7 cellular contexts compared by ENCODE assay signal in the genomic region with DNA sequence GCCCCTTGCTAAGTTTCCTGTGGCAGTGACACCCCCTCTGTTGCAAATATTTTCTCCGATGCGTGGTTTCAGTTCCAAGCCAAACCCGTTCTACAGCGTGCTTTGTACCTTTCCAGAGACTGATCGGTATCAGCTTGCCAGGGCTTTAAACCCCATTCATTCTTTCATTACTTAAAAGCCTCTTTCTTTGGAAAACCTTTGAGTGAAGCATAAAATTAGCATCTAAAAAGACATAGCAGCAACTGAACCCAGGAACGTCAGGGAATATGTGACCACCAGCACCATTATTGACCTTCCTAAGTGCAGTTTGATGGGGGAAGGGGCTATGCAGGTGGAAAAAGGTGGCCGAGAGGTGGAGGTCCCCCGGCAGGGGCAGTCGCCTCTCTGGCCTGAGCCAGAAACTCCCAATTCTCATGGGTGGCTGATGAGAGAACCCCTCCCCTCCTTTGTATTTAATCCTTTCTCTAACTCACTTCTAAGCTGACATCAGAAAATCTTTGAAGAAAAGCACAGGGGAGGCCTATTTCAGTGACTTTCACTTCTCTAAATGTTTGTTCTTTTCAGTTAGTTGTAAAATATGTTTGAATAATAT.
DNase-seq lines count a peak whose midpoint lies in the region; ATAC-seq, FAIRE-seq and TF ChIP-seq lines count a peak whose summit lies in the region.

No MANE protein-coding gene starts in this region.

- no peaks in the 10 kb centered on the region for H3K36me3 ChIP-seq in K562 (ENCODE audit: control insufficient read depth, insufficient read depth, low read length)
- H3K36me3 ChIP-seq in pancreas: no peaks in the 10 kb centered on the region

- peak overlapping the region; percentile 12; the same call in 1 of the 2 replicates for H2AFZ ChIP-seq in K562 (ENCODE audit: low read depth, low read length)

- no peak overlapping the region for H3K27ac ChIP-seq in K562 (ENCODE audit: extremely low read depth, low read depth, low read length)
- H3K27ac ChIP-seq in pancreas: peak overlapping the region in 1 of 4 donors; percentile 31

- BruUV-seq in K562 (replicated peaks; lab: Mats Ljungman, UMichigan): no TSS peak

- H3K4me1 ChIP-seq in K562 (replicated peaks in 1 of 2; ENCODE audit: control insufficient read depth in 2 of 2, insufficient read depth in 2 of 2, low read length in 2 of 2) (no peaks in the 10 kb centered on the region; a peak in 1 of 5 replicates), pancreas (peaks cover 0 to 7% (median 0%) of the 10 kb centered on the region in 3 donors)

- H4K20me1 ChIP-seq in K562 (replicated peaks; ENCODE audit: control insufficient read depth, insufficient read depth, low read length): no peaks in the 10 kb centered on the region

- POLR2A ChIA-PET in K562 (lab: Yijun Ruan, JAX): no interaction called here

- TF ChIP-seq RAD21 in K562 (CRISPR knock-in tag; conservative IDR thresholded peaks at IDR 0.05 in 1 of 2, IDR thresholded peaks at IDR 0.05 in 1 of 2): no peak

- intact Hi-C loops in K562 (cut with micrococcal nuclease) (no loop called here), pancreas (cut with DNase I) (no loop called here), posterior cingulate gyrus (cut with DNase I) (no loop called here)

- TF ChIP-seq EP300 in K562 (IDR thresholded peaks at IDR 0.05; ENCODE audit: low read length): no peak

- in situ Hi-C loops in K562 (cut with MboI) (no loop called here), G401 (cut with HindIII; ENCODE audit: low sequenced_read_pairs) (no loop called here)

- no peaks in the 10 kb centered on the region for H3K9me1 ChIP-seq in K562 (ENCODE audit: control insufficient read depth, insufficient read depth, low read length)

- TF ChIP-seq CTCF in K562 (IDR thresholded peaks at IDR 0.05 in 2 of 3, conservative IDR thresholded peaks at IDR 0.05 in 1 of 3; ENCODE audit: insufficient read depth in 2 of 3, low read depth in 1 of 3, low read length in 3 of 3) (no peak), pancreas (IDR thresholded peaks at IDR 0.05) (no peak)

- DNase-seq in K562 (ENCODE audit: extremely low read depth in 1 of 4, low spot score in 3 of 4): no peak
- DNase-seq in pancreas: no peak
- DNase-seq in posterior cingulate gyrus: no peak
- DNase-seq in G401 (ENCODE audit: low spot score): no peak

- H3K27me3 ChIP-seq in K562 (ENCODE audit: control insufficient read depth in 2 of 2, insufficient read depth in 2 of 2, low read length in 2 of 2) (no peaks in the 10 kb centered on the region), pancreas (no peaks in the 10 kb centered on the region)

- H3K9me3 ChIP-seq in K562 (replicated peaks; ENCODE audit: control insufficient read depth, insufficient read depth, low read depth, low read length): peaks cover 7% of the 10 kb centered on the region
- H3K9me3 ChIP-seq in pancreas: no peaks in the 10 kb centered on the region

- CTCF ChIA-PET in K562 (lab: Yijun Ruan, JAX; ENCODE audit: low intra/inter-chr PET ratio): no interaction called here

- no peak for FAIRE-seq in K562 (lab: Jason Lieb, UNC)
- FAIRE-seq in pancreas (lab: Jason Lieb, UNC): no peak

- TF ChIP-seq POLR2A in K562 (conservative IDR thresholded peaks at IDR 0.05): no peak

- H3K9ac ChIP-seq in K562 (ENCODE audit: insufficient read depth in 1 of 2, low read depth in 2 of 2, low read length in 2 of 2): no peak overlapping the region

- peak; percentile 56 for ATAC-seq in GM19324 (IDR thresholded peaks at IDR 0.05; ENCODE audit: low FRiP score, unreplicated experiment)
- ATAC-seq in HG03280 (IDR thresholded peaks at IDR 0.05; ENCODE audit: unreplicated experiment): peak; percentile 56
- no peak for ATAC-seq in K562
- peak in 3 of 4 donors; percentile 39 to 72 (median 56) for ATAC-seq in pancreas
- no peak for ATAC-seq in activated CD4-positive, CD25-positive, alpha-beta regulatory T cell treated with anti-CD3 and anti-CD28 coated beads, Interleukin-2, amount 50 U/mL, for 24 hours

- H3K4me3 ChIP-seq in K562 (no peak overlapping the region), pancreas (no peak overlapping the region)

- no peaks in the 10 kb centered on the region for H3K79me2 ChIP-seq in K562 (ENCODE audit: control insufficient read depth, insufficient read depth, low read length)

- 28% methylated on average over 9 of the region's 9 CpGs for WGBS in K562 (ENCODE audit: insufficient coverage, low coverage, missing lambda C conversion rate)
- 60 to 64% methylated on average over 9 of the region's 9 CpGs for WGBS in pancreas, 2 donors

- H3K4me2 ChIP-seq in K562 (ENCODE audit: insufficient read depth, low read length): no peak overlapping the region

TF ChIP-seq in K562, 482 proteins besides CTCF, POLR2A, EP300 and RAD21:
- TF ChIP-seq TRIM24 (IDR thresholded peaks at IDR 0.05): no peak
- no peak for TF ChIP-seq ZNF408 (CRISPR knock-in tag; IDR thresholded peaks at IDR 0.05; ENCODE audit: low read depth)
- TF ChIP-seq, protein P1, sequence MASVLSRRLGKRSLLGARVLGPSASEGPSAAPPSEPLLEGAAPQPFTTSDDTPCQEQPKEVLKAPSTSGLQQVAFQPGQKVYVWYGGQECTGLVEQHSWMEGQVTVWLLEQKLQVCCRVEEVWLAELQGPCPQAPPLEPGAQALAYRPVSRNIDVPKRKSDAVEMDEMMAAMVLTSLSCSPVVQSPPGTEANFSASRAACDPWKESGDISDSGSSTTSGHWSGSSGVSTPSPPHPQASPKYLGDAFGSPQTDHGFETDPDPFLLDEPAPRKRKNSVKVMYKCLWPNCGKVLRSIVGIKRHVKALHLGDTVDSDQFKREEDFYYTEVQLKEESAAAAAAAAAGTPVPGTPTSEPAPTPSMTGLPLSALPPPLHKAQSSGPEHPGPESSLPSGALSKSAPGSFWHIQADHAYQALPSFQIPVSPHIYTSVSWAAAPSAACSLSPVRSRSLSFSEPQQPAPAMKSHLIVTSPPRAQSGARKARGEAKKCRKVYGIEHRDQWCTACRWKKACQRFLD (CRISPR knock-in tag; IDR thresholded peaks at IDR 0.05): no peak
- no peak for TF ChIP-seq RBM17 (IDR thresholded peaks at IDR 0.05; ENCODE audit: borderline replicate concordance, low read depth, low read length)
- no peak for TF ChIP-seq ZNF212 (CRISPR knock-in tag; IDR thresholded peaks at IDR 0.05)
- TF ChIP-seq FOXK1 (CRISPR knock-in tag; IDR thresholded peaks at IDR 0.05; ENCODE audit: borderline replicate concordance): no peak
- TF ChIP-seq, protein P2, sequence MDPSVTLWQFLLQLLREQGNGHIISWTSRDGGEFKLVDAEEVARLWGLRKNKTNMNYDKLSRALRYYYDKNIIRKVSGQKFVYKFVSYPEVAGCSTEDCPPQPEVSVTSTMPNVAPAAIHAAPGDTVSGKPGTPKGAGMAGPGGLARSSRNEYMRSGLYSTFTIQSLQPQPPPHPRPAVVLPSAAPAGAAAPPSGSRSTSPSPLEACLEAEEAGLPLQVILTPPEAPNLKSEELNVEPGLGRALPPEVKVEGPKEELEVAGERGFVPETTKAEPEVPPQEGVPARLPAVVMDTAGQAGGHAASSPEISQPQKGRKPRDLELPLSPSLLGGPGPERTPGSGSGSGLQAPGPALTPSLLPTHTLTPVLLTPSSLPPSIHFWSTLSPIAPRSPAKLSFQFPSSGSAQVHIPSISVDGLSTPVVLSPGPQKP (CRISPR knock-in tag; IDR thresholded peaks at IDR 0.05): no peak
- TF ChIP-seq, protein P3, sequence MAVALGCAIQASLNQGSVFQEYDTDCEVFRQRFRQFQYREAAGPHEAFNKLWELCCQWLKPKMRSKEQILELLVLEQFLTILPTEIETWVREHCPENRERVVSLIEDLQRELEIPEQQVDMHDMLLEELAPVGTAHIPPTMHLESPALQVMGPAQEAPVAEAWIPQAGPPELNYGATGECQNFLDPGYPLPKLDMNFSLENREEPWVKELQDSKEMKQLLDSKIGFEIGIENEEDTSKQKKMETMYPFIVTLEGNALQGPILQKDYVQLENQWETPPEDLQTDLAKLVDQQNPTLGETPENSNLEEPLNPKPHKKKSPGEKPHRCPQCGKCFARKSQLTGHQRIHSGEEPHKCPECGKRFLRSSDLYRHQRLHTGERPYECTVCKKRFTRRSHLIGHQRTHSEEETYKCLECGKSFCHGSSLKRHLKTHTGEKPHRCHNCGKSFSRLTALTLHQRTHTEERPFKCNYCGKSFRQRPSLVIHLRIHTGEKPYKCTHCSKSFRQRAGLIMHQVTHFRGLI (CRISPR knock-in tag; IDR thresholded peaks at IDR 0.05): no peak
- no peak for TF ChIP-seq POLR2AphosphoS5 (IDR thresholded peaks at IDR 0.05; ENCODE audit: control insufficient read depth, insufficient read depth, low read depth, low read length)
- TF ChIP-seq PHF20 (IDR thresholded peaks at IDR 0.05; ENCODE audit: partially characterized antibody): no peak
- TF ChIP-seq, protein P4, sequence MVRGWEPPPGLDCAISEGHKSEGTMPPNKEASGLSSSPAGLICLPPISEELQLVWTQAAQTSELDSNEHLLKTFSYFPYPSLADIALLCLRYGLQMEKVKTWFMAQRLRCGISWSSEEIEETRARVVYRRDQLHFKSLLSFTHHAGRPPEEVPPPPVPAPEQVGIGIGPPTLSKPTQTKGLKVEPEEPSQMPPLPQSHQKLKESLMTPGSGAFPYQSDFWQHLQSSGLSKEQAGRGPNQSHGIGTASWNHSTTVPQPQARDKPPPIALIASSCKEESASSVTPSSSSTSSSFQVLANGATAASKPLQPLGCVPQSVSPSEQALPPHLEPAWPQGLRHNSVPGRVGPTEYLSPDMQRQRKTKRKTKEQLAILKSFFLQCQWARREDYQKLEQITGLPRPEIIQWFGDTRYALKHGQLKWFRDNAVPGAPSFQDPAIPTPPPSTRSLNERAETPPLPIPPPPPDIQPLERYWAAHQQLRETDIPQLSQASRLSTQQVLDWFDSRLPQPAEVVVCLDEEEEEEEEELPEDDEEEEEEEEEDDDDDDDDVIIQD (CRISPR knock-in tag; IDR thresholded peaks at IDR 0.05): no peak
- no peak for TF ChIP-seq ZNF134 (CRISPR knock-in tag; conservative IDR thresholded peaks at IDR 0.05)
- no peak for TF ChIP-seq ZZZ3 (IDR thresholded peaks at IDR 0.05)
- no peak for TF ChIP-seq POU5F1 (IDR thresholded peaks at IDR 0.05; ENCODE audit: borderline replicate concordance, low read depth, low read length, partially characterized antibody)

Comparison
In these comparisons a context has a peak if more than half of its experiments do, and no peak if none do; other contexts are left out.
1. ATAC-seq: peak in GM19324 (single experiment), HG03280 (single experiment) and pancreas (3 of 4); none in K562 (single experiment) and activated CD4-positive, CD25-positive, alpha-beta regulatory T cell treated with anti-CD3 and anti-CD28 coated beads, Interleukin-2, amount 50 U/mL, for 24 hours (0 of 2).